In genomic region chr22:35623885-35624284, GRCh38 we compare ENCODE assay signal across 6 cellular contexts. TPM values are rescaled to one million over a fixed set of nuclear protein-coding genes. Genes with fewer than 3 reads are reported as not detected.
"Had no signal": no experiment of that assay in that cellular context is flagged by ENCODE, and none has a peak within 500 bp of the region (broad histone marks: within the 10 kb centered on the region; RNA-seq: fewer than 3 reads in every experiment).

No MANE protein-coding gene starts in this region.

RNA-seq across cellular contexts. Expression of gene MB, which starts 6.8 kb away (rescaled TPM):
- total RNA-seq: activated CD4-positive, alpha-beta memory T cell treated with anti-CD3 and anti-CD28 coated beads, Interleukin-2, amount 10 ng/mL, durations not matched to agents 7 days and 5 days; activated CD4-positive, alpha-beta T cell treated with anti-CD3 and anti-CD28 coated beads for 36 hours; activated CD8-positive, alpha-beta T cell treated with anti-CD3 and anti-CD28 coated beads, Interleukin-2, amount 10 ng/mL, durations not matched to agents 7 days and 5 days; aorta; astrocyte; T-cell had no signal
